9 cellular contexts compared by ENCODE assay signal in genomic region chr3:126959921-126960603, GRCh38. TPM values are rescaled to one million over a fixed set of nuclear protein-coding genes. Genes with fewer than 3 reads are reported as not detected.
DNase-seq lines count a peak whose midpoint lies in the region; ATAC-seq, FAIRE-seq and TF ChIP-seq lines count a peak whose summit lies in the region.
"Had no signal": no experiment of that assay in that cellular context is flagged by ENCODE, and none has a peak within 500 bp of the region (broad histone marks: within the 10 kb centered on the region; RNA-seq: fewer than 3 reads in every experiment).

No MANE protein-coding gene starts in this region.

- no peak for TF ChIP-seq POLR2A in HepG2 (IDR thresholded peaks at IDR 0.05; ENCODE audit: insufficient read depth in 1 of 2, low read depth in 2 of 2, low read length in 2 of 2)
- TF ChIP-seq POLR2A in gastroesophageal sphincter (IDR thresholded peaks at IDR 0.05): no peak

- no peak for TF ChIP-seq EP300 in HepG2 (IDR thresholded peaks at IDR 0.05; ENCODE audit: low read depth in 2 of 2, low read length in 2 of 2)
- no peak for TF ChIP-seq EP300 in HepG2 (CRISPR knock-in tag; IDR thresholded peaks at IDR 0.05; ENCODE audit: borderline replicate concordance)
- TF ChIP-seq EP300 in gastroesophageal sphincter (IDR thresholded peaks at IDR 0.05): no peak

- H3K4me3 ChIP-seq in AG09309 (ENCODE audit: control insufficient read depth, low read depth, low read length) (no peak overlapping the region), HepG2 (replicated peaks in 1 of 3; ENCODE audit: insufficient read depth in 1 of 3, low read depth in 2 of 3, low read length in 3 of 3) (no peak overlapping the region), gastroesophageal sphincter (no peak overlapping the region)

- H3K36me3 ChIP-seq in HepG2 (replicated peaks in 1 of 2; ENCODE audit: control insufficient read depth in 1 of 2, insufficient read depth in 2 of 2, low read length in 2 of 2): 0 out of 5 replicates have a peak, but pooled peaks cover 0 to 2% of the 10 kb centered on the region in 2 experiments
- H3K36me3 ChIP-seq in gastroesophageal sphincter: peaks cover 0 to 3% of the 10 kb centered on the region in 2 donors

- no peak for FAIRE-seq in HepG2 (lab: Jason Lieb, UNC)

- 53% methylated on average over 12 of the region's 17 CpGs for WGBS in HepG2 (ENCODE audit: low lambda C conversion rate)
- 79 to 83% methylated on average over 4 to 5 of the region's 17 CpGs for WGBS in gastroesophageal sphincter (ENCODE audit: low coverage in 1 of 2), 2 donors

- no peak overlapping the region for H2AFZ ChIP-seq in HepG2 (ENCODE audit: low read length)

- H3K27me3 ChIP-seq in HepG2 (ENCODE audit: control insufficient read depth in 1 of 2, insufficient read depth in 2 of 2, low read length in 2 of 2): no peaks in the 10 kb centered on the region
- no peaks in the 10 kb centered on the region for H3K27me3 ChIP-seq in gastroesophageal sphincter

- peak; percentile 21 for DNase-seq in AG09309 (ENCODE audit: low read depth)
- DNase-seq in HT-29 (ENCODE audit: low spot score): peak; percentile 81
- peak; percentile 53 for DNase-seq in brain pericyte (ENCODE audit: low read depth, low spot score)
- DNase-seq in HepG2 (ENCODE audit: low spot score): peak; percentile 64
- no peak for DNase-seq in cerebellar nuclear complex (lab: John Stamatoyannopoulos, UW)
- DNase-seq: stimulated activated CD4-positive, alpha-beta T cell treated with anti-CD3 and anti-CD28 coated beads, Interleukin-15, amount 100 ng/mL, for 24 hours had no signal

- H3K27ac ChIP-seq in HepG2 (ENCODE audit: extremely low read length, insufficient read depth, low read length) (no peak overlapping the region), gastroesophageal sphincter (peak overlapping the region in 1 of 4 donors; percentile 13)

- CTCF ChIA-PET in HepG2 (lab: Yijun Ruan, JAX; ENCODE audit: low intra/inter-chr PET ratio, low total read pairs): interaction anchor here (0.7 kb wide), 1 partner anchor 207 kb away, joined by 3 read pairs; no protein-coding TSS in a partner anchor

- peaks cover 30% of the 10 kb centered on the region for H3K4me1 ChIP-seq in HepG2 (ENCODE audit: insufficient read depth, low read length)
- peaks cover 0 to 22% (median 5%) of the 10 kb centered on the region in 3 donors for H3K4me1 ChIP-seq in gastroesophageal sphincter

- H3K79me2 ChIP-seq in HepG2 (ENCODE audit: insufficient read depth, low read length): no peaks in the 10 kb centered on the region

- ATAC-seq in HepG2: peak; percentile 57
- no peak for ATAC-seq in gastroesophageal sphincter
- no peak for ATAC-seq in GM19328 (IDR thresholded peaks at IDR 0.05; ENCODE audit: unreplicated experiment)
- ATAC-seq in HG02763 (IDR thresholded peaks at IDR 0.05; ENCODE audit: unreplicated experiment): no peak

- H3K9me3 ChIP-seq in HepG2 (ENCODE audit: low read length): no peaks in the 10 kb centered on the region
- no peaks in the 10 kb centered on the region for H3K9me3 ChIP-seq in gastroesophageal sphincter

- H3K9ac ChIP-seq in HepG2 (ENCODE audit: insufficient read depth, low read depth, low read length): no peak overlapping the region

- BruUV-seq in HepG2 (replicated peaks; lab: Mats Ljungman, UMichigan): no TSS peak

- intact Hi-C loops in HepG2 (cut with micrococcal nuclease; ENCODE audit: unreplicated experiment): loop anchor here (1.0 kb wide), 1 partner anchor 208 kb away; no protein-coding TSS in a partner anchor

- TF ChIP-seq CTCF in AG09309 (IDR thresholded peaks at IDR 0.05; ENCODE audit: control insufficient read depth, insufficient read depth, low read depth, low read length, missing control alignments) (peak; percentile 77), HepG2 (CRISPR knock-in tag; IDR thresholded peaks at IDR 0.05) (peak; percentile 22; the same call in 1 of the 2 replicates), gastroesophageal sphincter (IDR thresholded peaks at IDR 0.05) (no peak)

- no peaks in the 10 kb centered on the region for H4K20me1 ChIP-seq in HepG2 (ENCODE audit: insufficient read depth, low read length)

- POLR2A ChIA-PET in HepG2 (lab: Yijun Ruan, JAX): no interaction called here

- in situ Hi-C loops in HepG2 (cut with HindIII; ENCODE audit: extremely low pct_ligation_motif_present, low pct_unique_long_range_greater_than_20kb): loop anchor here (5.0 kb wide), 1 partner anchor 208 kb away; no protein-coding TSS in a partner anchor

- no peak for TF ChIP-seq RAD21 in HepG2 (CRISPR knock-in tag; IDR thresholded peaks at IDR 0.05)

- no peak overlapping the region for H3K4me2 ChIP-seq in HepG2 (ENCODE audit: low read depth, low read length)

TF ChIP-seq in HepG2, 621 proteins besides CTCF, POLR2A, EP300 and RAD21 (continues in another document):
- TF ChIP-seq ZSCAN20 (CRISPR knock-in tag; IDR thresholded peaks at IDR 0.05; ENCODE audit: borderline replicate concordance) (no peak), SOX5 (CRISPR knock-in tag; IDR thresholded peaks at IDR 0.05; ENCODE audit: borderline replicate concordance) (peak; percentile 71; the same call in 1 of the 2 replicates), HBP1 (CRISPR knock-in tag; IDR thresholded peaks at IDR 0.05; ENCODE audit: low read depth) (0 out of 2 replicates have a peak, but pooled peaks have one; percentile 36), ZMYM3 (CRISPR knock-in tag; IDR thresholded peaks at IDR 0.05) (no peak), CAMTA2 (CRISPR knock-in tag; IDR thresholded peaks at IDR 0.05; ENCODE audit: borderline replicate concordance) (no peak), SOX6 (IDR thresholded peaks at IDR 0.05) (no peak), SOX6 (CRISPR knock-in tag; IDR thresholded peaks at IDR 0.05) (peak; percentile 44; the same call in 1 of the 2 replicates), SOX13 (IDR thresholded peaks at IDR 0.05) (0 out of 2 replicates have a peak, but pooled peaks have one; percentile 18), SOX13 (CRISPR knock-in tag; conservative IDR thresholded peaks at IDR 0.05 in 1 of 2, IDR thresholded peaks at IDR 0.05 in 1 of 2) (peak in 1 of 2 experiments; percentile 73; a peak in 2 of 4 replicates), FOSL2 (CRISPR knock-in tag; IDR thresholded peaks at IDR 0.05) (peak; percentile 51; the same call in 1 of the 2 replicates), CHD2 (IDR thresholded peaks at IDR 0.05; ENCODE audit: low read depth, low read length) (no peak), MXI1 (IDR thresholded peaks at IDR 0.05; ENCODE audit: borderline replicate concordance, low read depth, low read length) (peak; percentile 35; the same call in 1 of the 3 replicates)
- TF ChIP-seq, protein P1, sequence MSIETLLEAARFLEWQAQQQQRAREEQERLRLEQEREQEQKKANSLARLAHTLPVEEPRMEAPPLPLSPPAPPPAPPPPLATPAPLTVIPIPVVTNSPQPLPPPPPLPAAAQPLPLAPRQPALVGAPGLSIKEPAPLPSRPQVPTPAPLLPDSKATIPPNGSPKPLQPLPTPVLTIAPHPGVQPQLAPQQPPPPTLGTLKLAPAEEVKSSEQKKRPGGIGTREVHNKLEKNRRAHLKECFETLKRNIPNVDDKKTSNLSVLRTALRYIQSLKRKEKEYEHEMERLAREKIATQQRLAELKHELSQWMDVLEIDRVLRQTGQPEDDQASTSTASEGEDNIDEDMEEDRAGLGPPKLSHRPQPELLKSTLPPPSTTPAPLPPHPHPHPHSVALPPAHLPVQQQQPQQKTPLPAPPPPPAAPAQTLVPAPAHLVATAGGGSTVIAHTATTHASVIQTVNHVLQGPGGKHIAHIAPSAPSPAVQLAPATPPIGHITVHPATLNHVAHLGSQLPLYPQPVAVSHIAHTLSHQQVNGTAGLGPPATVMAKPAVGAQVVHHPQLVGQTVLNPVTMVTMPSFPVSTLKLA (IDR thresholded peaks at IDR 0.05): no peak

RNA-seq across cellular contexts. Expression of gene PLXNA1, which starts 22.9 kb away (rescaled TPM):
- 92.8 and 103 TPM in 2 replicates for total RNA-seq in HT-29 (2014; rRNA removed; shearing (Covaris generic))
- total RNA-seq in HepG2 (2016; rRNA removed; fragmentation: Illumina TruSeq; extraction: Trizol) (8.5 and 16.6 TPM in 2 replicates), gastroesophageal sphincter (10 to 100 TPM; 20.1 to 86.7 (median 31.9) TPM)
- total RNA-seq in HepG2 (2016; cell fraction: cytosol; rRNA removed; fragmentation: Illumina TruSeq; extraction: Trizol; ENCODE audit: low read depth): 1.1 TPM in 2 replicates
- total RNA-seq in HepG2 (2016; cell fraction: insoluble cytoplasmic fraction; rRNA removed; fragmentation: Illumina TruSeq; extraction: Trizol): 7.0 and 17.7 TPM in 2 replicates
- 4.5 and 5.2 TPM in 2 replicates for total RNA-seq in HepG2 (2016; cell fraction: membrane; rRNA removed; fragmentation: Illumina TruSeq; extraction: Trizol)
- total RNA-seq in HepG2 (2016; cell fraction: nucleus; rRNA removed; fragmentation: Illumina TruSeq; extraction: Trizol): 21.4 and 25.4 TPM in 2 replicates
- 18.2 and 29.9 TPM in 2 replicates for polyA plus RNA-seq in HepG2 (2011; rRNA removed)
- 11.5 and 17.1 TPM in 2 replicates for polyA plus RNA-seq in HepG2 (2011; cell fraction: cytosol; rRNA removed)
- polyA plus RNA-seq in HepG2 (2011; cell fraction: nucleus; rRNA removed): 87.4 and 104 TPM in 2 replicates
- 12.1 and 17.5 TPM in 2 replicates for polyA plus RNA-seq in HepG2 (2012)
- polyA plus RNA-seq in HepG2 (2016; cell fraction: cytosol; fragmentation: Illumina TruSeq; extraction: Trizol; ENCODE audit: low read depth): 0.60 and 0.61 TPM in 2 replicates
- polyA plus RNA-seq in HepG2 (2016; cell fraction: insoluble cytoplasmic fraction; fragmentation: Illumina TruSeq; extraction: Trizol; ENCODE audit: low read depth): 4.2 and 7.1 TPM in 2 replicates
- polyA plus RNA-seq in HepG2 (2016; cell fraction: membrane; fragmentation: Illumina TruSeq; extraction: Trizol; ENCODE audit: low read depth): 1.3 and 3.0 TPM in 2 replicates
- 40.0 and 50.7 TPM in 2 replicates for polyA plus RNA-seq in HepG2 (2016; cell fraction: nucleus; fragmentation: Illumina TruSeq; extraction: Trizol; ENCODE audit: insufficient read depth, low read depth)
- 45.3 and 67.9 TPM in 2 replicates for polyA minus RNA-seq in HepG2 (2011; rRNA and poly(A)+ RNA removed; ENCODE audit: low replicate concordance)
- 16.4 and 17.6 TPM in 2 replicates for polyA minus RNA-seq in HepG2 (2011; cell fraction: cytosol; rRNA and poly(A)+ RNA removed)
- 24.8 and 26.2 TPM in 2 replicates for polyA minus RNA-seq in HepG2 (2011; cell fraction: nucleus; rRNA and poly(A)+ RNA removed)

Comparison
In these comparisons a context has a peak if more than half of its experiments do, and no peak if none do; other contexts are left out.
1. DNase-seq: peak in AG09309 (single experiment), HT-29 (single experiment), brain pericyte (single experiment) and HepG2 (single experiment); none in cerebellar nuclear complex (0 of 2).
2. CTCF ChIP-seq: peak in AG09309 (single experiment) and HepG2 (single experiment); none in gastroesophageal sphincter (0 of 4).